In the genomic region with DNA sequence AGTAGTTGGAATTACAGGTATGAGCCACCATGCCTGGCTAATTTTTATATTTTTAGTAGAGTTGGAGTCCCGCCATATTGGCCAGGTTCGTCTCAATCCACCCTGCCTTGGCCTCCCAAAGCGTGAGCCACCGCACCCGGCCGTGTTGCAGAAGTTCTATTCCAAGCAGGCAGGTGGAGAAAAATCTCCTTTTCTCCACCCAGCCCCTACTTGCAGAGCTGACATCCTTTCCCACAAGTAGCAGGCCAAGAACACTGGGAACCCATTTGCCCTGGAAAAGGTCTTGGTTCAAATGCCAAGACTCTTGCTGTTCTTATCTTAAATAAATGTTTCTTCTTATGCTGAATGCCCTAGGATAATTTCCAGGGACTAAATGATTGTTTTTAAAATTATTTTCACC, we compare ENCODE assay signal across 21 cellular contexts.
"Had no signal": no experiment of that assay in that cellular context is flagged by ENCODE, and none has a peak within 500 bp of the region (broad histone marks: within the 10 kb centered on the region; RNA-seq: fewer than 3 reads in every experiment).

No MANE protein-coding gene starts in this region.

- H3K27me3 ChIP-seq: dorsolateral prefrontal cortex, esophagus squamous epithelium, gastroesophageal sphincter, heart left ventricle, left lung had no signal

- DNase-seq: dermis blood vessel endothelial cell; dorsolateral prefrontal cortex; effector CD4-positive, alpha-beta T cell; effector memory CD4-positive, alpha-beta T cell; erythroblast; esophagus squamous epithelium; foreskin fibroblast; foreskin melanocyte; heart left ventricle; hippocampal formation; left cardiac atrium; left lung; left ventricle myocardium superior; lower lobe of right lung; mesenchymal stem cell; mucosa of descending colon; naive B cell had no signal

- H3K9me3 ChIP-seq: esophagus squamous epithelium, gastroesophageal sphincter, heart left ventricle, left lung, lower lobe of right lung, mucosa of descending colon had no signal

- H3K27ac ChIP-seq: coronary artery, dorsolateral prefrontal cortex, epithelial cell of prostate, esophagus squamous epithelium, heart left ventricle, left lung, lower lobe of right lung had no signal

- H3K4me3 ChIP-seq: coronary artery, dorsolateral prefrontal cortex, esophagus squamous epithelium, gastroesophageal sphincter, heart left ventricle, left lung, lower lobe of right lung, mucosa of descending colon had no signal

- ATAC-seq: esophagus mucosa, gastroesophageal sphincter, heart left ventricle, left cardiac atrium, left lung, left ventricle myocardium superior, lower lobe of right lung, mucosa of descending colon had no signal

- H3K4me1 ChIP-seq: esophagus squamous epithelium, heart left ventricle, lower lobe of right lung had no signal
